In the genomic region with DNA sequence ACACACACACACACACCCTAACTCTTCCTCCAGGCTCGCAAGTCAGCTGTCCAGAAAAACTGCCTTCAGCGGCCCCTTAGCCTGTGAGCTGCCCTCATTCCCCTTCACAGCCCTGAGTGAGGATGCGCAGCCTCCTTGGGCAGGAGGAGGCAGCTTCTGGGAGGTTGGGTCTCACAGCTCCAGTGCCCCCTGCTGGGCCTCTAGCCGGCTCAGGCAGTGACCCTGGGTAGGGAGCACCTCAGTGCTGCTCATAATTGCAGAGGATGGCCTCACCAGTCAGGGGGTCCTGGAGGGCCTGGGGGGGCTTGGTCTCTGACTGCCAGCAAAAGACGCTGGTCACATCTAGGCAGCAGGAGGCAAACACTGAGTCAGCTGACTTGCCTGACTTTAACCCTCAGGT, we compare ENCODE assay signal across 8 cellular contexts. TPM values are rescaled to one million over a fixed set of nuclear protein-coding genes. Genes with fewer than 3 reads are reported as not detected.
DNase-seq lines count a peak whose midpoint lies in the region; ATAC-seq and TF ChIP-seq lines count a peak whose summit lies in the region.

No MANE protein-coding gene starts in this region.

- H3K4me3 Mint-ChIP-seq in brain, result peak overlapping the region in 4 of 5 experiments; percentile 17 to 65 (median 38)
- H3K4me3 Mint-ChIP-seq in naive thymus-derived CD4-positive, alpha-beta T cell, result peak overlapping the region in 2 of 10 donors; percentile 2 to 9

- H3K9me3 ChIP-seq in naive thymus-derived CD4-positive, alpha-beta T cell (ENCODE audit: control insufficient read depth in 2 of 3, low read length in 3 of 3), result no peaks in the 10 kb centered on the region

- CTCF ChIA-PET in naive thymus-derived CD4-positive, alpha-beta T cell (lab: Charles Lee), result no interaction called here

- peaks cover 41% of the 10 kb centered on the region for H3K27me3 Mint-ChIP-seq in brain
- peaks cover 34 to 68% (median 58%) of the 10 kb centered on the region in 5 donors for H3K27me3 Mint-ChIP-seq in naive thymus-derived CD4-positive, alpha-beta T cell

- no peaks in the 10 kb centered on the region for H3K4me1 ChIP-seq in naive thymus-derived CD4-positive, alpha-beta T cell (ENCODE audit: control insufficient read depth in 2 of 2, insufficient read depth in 2 of 2, low read length in 2 of 2)

- no peaks in the 10 kb centered on the region for H3K9me3 Mint-ChIP-seq in brain
- H3K9me3 Mint-ChIP-seq in naive thymus-derived CD4-positive, alpha-beta T cell, result peaks cover 0 to 15% (median 1%) of the 10 kb centered on the region in 11 donors

- POLR2A ChIA-PET in naive thymus-derived CD4-positive, alpha-beta T cell (lab: Charles Lee), result no interaction called here

- H3K27me3 ChIP-seq in naive thymus-derived CD4-positive, alpha-beta T cell (ENCODE audit: control insufficient read depth in 2 of 2, insufficient read depth in 2 of 2, low read length in 2 of 2), result no peaks in the 10 kb centered on the region

- H3K36me3 ChIP-seq in naive thymus-derived CD4-positive, alpha-beta T cell (ENCODE audit: control insufficient read depth in 2 of 3, insufficient read depth in 3 of 3, low read length in 3 of 3), result no peaks in the 10 kb centered on the region

- intact Hi-C loops in naive thymus-derived CD4-positive, alpha-beta T cell (cut with micrococcal nuclease), result no loop called here

- no peak overlapping the region for H3K27ac ChIP-seq in naive thymus-derived CD4-positive, alpha-beta T cell (ENCODE audit: low read depth, low read length)

- H3K4me1 Mint-ChIP-seq in brain, result peaks cover 4% of the 10 kb centered on the region
- H3K4me1 Mint-ChIP-seq in naive thymus-derived CD4-positive, alpha-beta T cell, result peaks cover 0 to 5% (median 4%) of the 10 kb centered on the region in 7 donors

- H3K4me3 ChIP-seq in naive thymus-derived CD4-positive, alpha-beta T cell (ENCODE audit: low read length), result no peak overlapping the region

- H3K27ac Mint-ChIP-seq in brain, result no peak overlapping the region
- H3K27ac Mint-ChIP-seq in naive thymus-derived CD4-positive, alpha-beta T cell, result no peak overlapping the region

- ATAC-seq in naive thymus-derived CD4-positive, alpha-beta T cell, result peak; percentile 50
- no peak for ATAC-seq in HG03045 (IDR thresholded peaks at IDR 0.05; ENCODE audit: unreplicated experiment)

- TF ChIP-seq CTCF in brain (conservative IDR thresholded peaks at IDR 0.05), result peak in 1 of 2 experiments; percentile 27

- DNase-seq in D341Med (ENCODE audit: low spot score), result peak; percentile 50
- DNase-seq in HuH-7 (ENCODE audit: low spot score), result peak; percentile 91
- peak in 1 of 9 donors; percentile 1 for DNase-seq in naive thymus-derived CD4-positive, alpha-beta T cell
- no peak for DNase-seq in GM19240 (ENCODE audit: insufficient read length, low spot score)
- no peak for DNase-seq in NOMO-1 (lab: John Stamatoyannopoulos, UW; ENCODE audit: unreplicated experiment in 2 of 2)
- no peak for DNase-seq in cortex of kidney (lab: John Stamatoyannopoulos, UW)

- H3K36me3 Mint-ChIP-seq in brain, result no peaks in the 10 kb centered on the region
- no peaks in the 10 kb centered on the region for H3K36me3 Mint-ChIP-seq in naive thymus-derived CD4-positive, alpha-beta T cell

RNA-seq across cellular contexts. Expression of gene ZNF273, which starts 43.7 kb away (rescaled TPM):
- polyA plus RNA-seq in brain (ENCODE audit: insufficient read depth, low read depth, low replicate concordance), result 3.7 TPM
- total RNA-seq in naive thymus-derived CD4-positive, alpha-beta T cell, result 10 to 100 TPM in 1 of 5 experiments, 1 to 10 TPM in 4; 3.8 to 10.9 (median 7.5) TPM
- 1 to 10 TPM; 3.6 to 5.8 TPM for polyA plus RNA-seq in naive thymus-derived CD4-positive, alpha-beta T cell

RNA-seq across cellular contexts. Expression of gene ZNF117, which starts 44.1 kb away (rescaled TPM):
- polyA plus RNA-seq in brain (ENCODE audit: insufficient read depth, low read depth, low replicate concordance), result 1.1 TPM
- 1 to 10 TPM; 2.4 to 6.0 (median 4.4) TPM for total RNA-seq in naive thymus-derived CD4-positive, alpha-beta T cell
- 1 to 10 TPM in 1 of 2 donors, under 1 TPM in 1; 0.71 to 1.1 TPM for polyA plus RNA-seq in naive thymus-derived CD4-positive, alpha-beta T cell

RNA-seq across cellular contexts. Expression of gene ERV3-1, which starts 59.7 kb away (rescaled TPM):
- polyA plus RNA-seq in brain (ENCODE audit: insufficient read depth, low read depth, low replicate concordance), result 13.5 TPM
- total RNA-seq in naive thymus-derived CD4-positive, alpha-beta T cell, result 10 to 100 TPM; 12.2 to 22.9 (median 14.9) TPM
- polyA plus RNA-seq in naive thymus-derived CD4-positive, alpha-beta T cell, result 10 to 100 TPM in 1 of 2 donors, 1 to 10 TPM in 1; 7.9 to 10.4 TPM

Comparison
In these comparisons a context has a peak if more than half of its experiments do, and no peak if none do; other contexts are left out.
1. DNase-seq: peak in D341Med (single experiment) and HuH-7 (single experiment); none in GM19240 (single experiment), NOMO-1 (0 of 2) and cortex of kidney (single experiment).